ENCODE assay signal across 2 cellular contexts in genomic region chr6:36269834-36270705, GRCh38.
TF ChIP-seq lines count a peak whose summit lies in the region.

Gene PNPLA1, plus strand, starts transcription at chr6:36270060. Its CDS starts 400 bp downstream, at chr6:36270460.

TF ChIP-seq in HepG2, 621 proteins besides CTCF, POLR2A, EP300 and RAD21:
- TF ChIP-seq IKZF4 (CRISPR knock-in tag; IDR thresholded peaks at IDR 0.05; ENCODE audit: borderline replicate concordance, low read depth, not compliant biosample characterization) (no peak), FIP1L1 (IDR thresholded peaks at IDR 0.05; ENCODE audit: borderline replicate concordance, insufficient read depth, low read depth, low read length) (no peak), ZNF12 (CRISPR knock-in tag; IDR thresholded peaks at IDR 0.05) (no peak), NR1H2 (CRISPR knock-in tag; IDR thresholded peaks at IDR 0.05; ENCODE audit: borderline replicate concordance, low read depth) (no peak), ZNF260 (CRISPR knock-in tag; IDR thresholded peaks at IDR 0.05; ENCODE audit: borderline replicate concordance, low read depth) (no peak), ZSCAN21 (CRISPR knock-in tag; IDR thresholded peaks at IDR 0.05; ENCODE audit: borderline replicate concordance) (no peak), ZNF687 (CRISPR knock-in tag; IDR thresholded peaks at IDR 0.05) (0 out of 2 replicates have a peak, but pooled peaks have one; percentile 12), MTA3 (CRISPR knock-in tag; IDR thresholded peaks at IDR 0.05) (no peak)

TF ChIP-seq in K562, 482 proteins besides CTCF, POLR2A, EP300 and RAD21:
- TF ChIP-seq ZNF239 (CRISPR knock-in tag; IDR thresholded peaks at IDR 0.05), result no peak
- TF ChIP-seq ZBTB11 (CRISPR knock-in tag; IDR thresholded peaks at IDR 0.05), result no peak
- no peak for TF ChIP-seq LARP7 (IDR thresholded peaks at IDR 0.05)
- no peak for TF ChIP-seq CEBPG (CRISPR knock-in tag; IDR thresholded peaks at IDR 0.05)
- peak in 1 of 2 experiments; percentile 59; a peak in 1 of 4 replicates for TF ChIP-seq CEBPG (tag; conservative IDR thresholded peaks at IDR 0.05 in 1 of 2, IDR thresholded peaks at IDR 0.05 in 1 of 2)
- no peak for TF ChIP-seq TAF7 (tag; IDR thresholded peaks at IDR 0.05)
- no peak for TF ChIP-seq DPF2 (IDR thresholded peaks at IDR 0.05)
- TF ChIP-seq PKNOX1 (IDR thresholded peaks at IDR 0.05), result no peak
- 0 out of 2 replicates have a peak, but pooled peaks have one; percentile 23 for TF ChIP-seq TFAP4 (CRISPR knock-in tag; IDR thresholded peaks at IDR 0.05; ENCODE audit: borderline replicate concordance)
- no peak for TF ChIP-seq ASH1L (IDR thresholded peaks at IDR 0.05; ENCODE audit: borderline replicate concordance, low read depth, partially characterized antibody)
- no peak for TF ChIP-seq HDAC6 (IDR thresholded peaks at IDR 0.05; ENCODE audit: low read depth, low read length)
- TF ChIP-seq CEBPB (tag; IDR thresholded peaks at IDR 0.05), result peak; percentile 76
- no peak for TF ChIP-seq L3MBTL2 (IDR thresholded peaks at IDR 0.05)
